Comparison of ENCODE assay signal across 8 cellular contexts in the genomic region with DNA sequence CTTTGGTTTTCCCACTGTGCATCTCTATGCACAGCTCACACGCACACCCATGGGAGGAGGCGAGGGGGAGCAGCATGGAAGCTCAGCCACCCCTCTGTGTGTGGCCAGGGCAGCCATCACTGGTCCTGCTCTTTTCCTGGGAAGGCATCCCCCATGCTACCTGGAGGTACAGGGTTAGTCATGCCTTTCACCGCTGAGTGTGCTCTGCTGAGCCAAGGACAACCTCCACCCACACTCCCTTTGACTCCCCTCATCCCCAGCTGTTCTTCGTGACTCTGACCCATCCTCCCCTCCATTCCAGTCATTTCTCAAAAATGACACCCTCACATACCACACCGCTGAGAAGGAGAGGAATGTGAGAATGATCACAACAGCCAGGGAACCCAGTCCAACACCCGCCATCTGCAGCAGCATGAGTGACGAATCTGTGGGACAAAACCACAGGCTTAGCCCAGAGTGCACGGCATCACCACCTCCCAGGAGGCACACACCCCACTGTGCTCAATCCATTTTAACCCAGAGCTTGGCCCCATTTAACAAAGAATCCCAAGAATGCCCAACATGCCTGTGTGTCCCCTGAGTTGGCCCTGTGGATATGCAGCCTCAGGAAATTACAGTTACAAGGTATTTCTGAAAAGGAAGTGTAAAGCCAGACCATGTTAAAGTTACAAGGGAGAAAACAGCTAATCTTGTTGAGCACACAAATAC.
DNase-seq lines count a peak whose midpoint lies in the region; ATAC-seq, FAIRE-seq and TF ChIP-seq lines count a peak whose summit lies in the region.

No MANE protein-coding gene starts in this region.

- no peaks in the 10 kb centered on the region for H3K36me3 ChIP-seq in pancreas

- no peaks in the 10 kb centered on the region for H3K9me3 ChIP-seq in pancreas

- no peaks in the 10 kb centered on the region for H3K4me1 ChIP-seq in pancreas

- peaks cover 18% of the 10 kb centered on the region for H3K27me3 Mint-ChIP-seq in T-helper 2 cell treated with Interferon-gamma antibody and Interleukin-4, amounts not matched to agents 5 μg/mL and 100 μg/mL, for 36 hours (ENCODE audit: low read depth)

- no peak overlapping the region for H3K4me3 Mint-ChIP-seq in T-helper 2 cell treated with Interferon-gamma antibody and Interleukin-4, amounts not matched to agents 5 μg/mL and 100 μg/mL, for 36 hours

- no peak overlapping the region for H3K27ac Mint-ChIP-seq in T-helper 2 cell treated with Interferon-gamma antibody and Interleukin-4, amounts not matched to agents 5 μg/mL and 100 μg/mL, for 36 hours

- no peak for FAIRE-seq in pancreas (lab: Jason Lieb, UNC)

- no peak overlapping the region for H3K4me3 ChIP-seq in fibroblast of pulmonary artery (replicated peaks; ENCODE audit: low read depth, low read length)
- no peak overlapping the region for H3K4me3 ChIP-seq in pancreas

- 73 to 74% methylated on average over 8 of the region's 8 CpGs for WGBS in pancreas, 2 donors

- no peaks in the 10 kb centered on the region for H3K27me3 ChIP-seq in pancreas

- TF ChIP-seq CTCF in fibroblast of pulmonary artery (IDR thresholded peaks at IDR 0.05; ENCODE audit: low read length, missing control alignments) (no peak), pancreas (IDR thresholded peaks at IDR 0.05) (no peak)

- peak overlapping the region in 2 of 4 donors; percentile 41 to 51 for H3K27ac ChIP-seq in pancreas

- peaks cover 19% of the 10 kb centered on the region for H3K4me1 Mint-ChIP-seq in T-helper 2 cell treated with Interferon-gamma antibody and Interleukin-4, amounts not matched to agents 5 μg/mL and 100 μg/mL, for 36 hours (ENCODE audit: low read depth)

- ATAC-seq in pancreas (peak; percentile 48 to 87 (median 77)), GM18867 (IDR thresholded peaks at IDR 0.05; ENCODE audit: unreplicated experiment) (no peak)
- no peak for ATAC-seq in activated CD4-positive, CD25-positive, alpha-beta regulatory T cell treated with anti-CD3 and anti-CD28 coated beads, Interleukin-2, amount 50 U/mL, for 24 hours

- intact Hi-C loops in pancreas (cut with DNase I), result no loop called here

- DNase-seq in GM03348 (ENCODE audit: low spot score) (peak; percentile 90), RKO (ENCODE audit: low spot score) (peak; percentile 99), fibroblast of pulmonary artery (ENCODE audit: low read depth) (peak; percentile 99), pancreas (peak in 1 of 6 donors; percentile 18), DMS114 treated with DMSO at 0.1 percent for 48 hours (lab: John Stamatoyannopoulos, UW; ENCODE audit: unreplicated experiment) (no peak)
- DNase-seq in T-helper 2 cell treated with Interferon-gamma antibody and Interleukin-4, amounts not matched to agents 5 μg/mL and 100 μg/mL, for 36 hours (ENCODE audit: low spot score), result no peak

- peaks cover 31% of the 10 kb centered on the region for H3K36me3 Mint-ChIP-seq in T-helper 2 cell treated with Interferon-gamma antibody and Interleukin-4, amounts not matched to agents 5 μg/mL and 100 μg/mL, for 36 hours (ENCODE audit: low read depth)

- no peaks in the 10 kb centered on the region for H3K9me3 Mint-ChIP-seq in T-helper 2 cell treated with Interferon-gamma antibody and Interleukin-4, amounts not matched to agents 5 μg/mL and 100 μg/mL, for 36 hours

Comparison
In these comparisons a context has a peak if more than half of its experiments do, and no peak if none do; other contexts are left out.
1. DNase-seq: peak in GM03348 (single experiment), RKO (single experiment) and fibroblast of pulmonary artery (single experiment); none in T-helper 2 cell treated with Interferon-gamma antibody and Interleukin-4, amounts not matched to agents 5 μg/mL and 100 μg/mL, for 36 hours (single experiment) and DMS114 treated with DMSO at 0.1 percent for 48 hours (single experiment).
2. ATAC-seq: peak in pancreas (4 of 4); none in GM18867 (single experiment) and activated CD4-positive, CD25-positive, alpha-beta regulatory T cell treated with anti-CD3 and anti-CD28 coated beads, Interleukin-2, amount 50 U/mL, for 24 hours (0 of 2).